ENCODE assay signal across 30 cellular contexts in genomic region chr4:182746876-182747275, GRCh38.
"Had no signal": no experiment of that assay in that cellular context is flagged by ENCODE, and none has a peak within 500 bp of the region (broad histone marks: within the 10 kb centered on the region; RNA-seq: fewer than 3 reads in every experiment).

No MANE protein-coding gene starts in this region.

- FAIRE-seq: TTC549 had no signal

- ATAC-seq: activated CD4-positive, alpha-beta T cell treated with anti-CD3 and anti-CD28 coated beads for 36 hours; activated CD4-positive, CD25-positive, alpha-beta regulatory T cell treated with anti-CD3 and anti-CD28 coated beads, Interleukin-2, amount 50 U/mL, for 24 hours; activated CD8-positive, alpha-beta memory T cell treated with anti-CD3 and anti-CD28 coated beads, Interleukin-2, amount 10 ng/mL, durations not matched to agents 7 days and 5 days; activated CD8-positive, alpha-beta T cell treated with anti-CD3 and anti-CD28 coated beads, Interleukin-2, amount 10 ng/mL, durations not matched to agents 7 days and 5 days; activated naive CD8-positive, alpha-beta T cell treated with anti-CD3 and anti-CD28 coated beads, Interleukin-2, amount 50 U/mL, for 24 hours; WTC11 had no signal

- DNase-seq: activated CD4-positive, alpha-beta memory T cell treated with anti-CD3 and anti-CD28 coated beads, Interleukin-2, amount 10 ng/mL, durations not matched to agents 7 days and 5 days; activated CD4-positive, alpha-beta T cell treated with anti-CD3 and anti-CD28 coated beads for 1 hour; activated CD4-positive, alpha-beta T cell treated with anti-CD3 and anti-CD28 coated beads for 36 hours; activated CD4-positive, alpha-beta T cell treated with anti-CD3 and anti-CD28 coated beads for 48 hours; activated CD4-positive, alpha-beta T cell treated with anti-CD3 and anti-CD28 coated beads, Interleukin-2, amount 10 ng/mL, durations not matched to agents 7 days and 5 days; activated CD4-positive, alpha-beta T cell treated with anti-CD3 and anti-CD28 coated beads, Interleukin-2, amount 50 U/mL, for 48 hours; activated CD4-positive, CD25-positive, alpha-beta regulatory T cell; activated CD8-positive, alpha-beta memory T cell treated with anti-CD3 and anti-CD28 coated beads for 24 hours; activated CD8-positive, alpha-beta memory T cell treated with anti-CD3 and anti-CD28 coated beads, Interleukin-2, amount 10 ng/mL, durations not matched to agents 7 days and 5 days; activated CD8-positive, alpha-beta memory T cell treated with anti-CD3 and anti-CD28 coated beads, Interleukin-2, amount 50 U/mL, for 48 hours; activated CD8-positive, alpha-beta T cell treated with anti-CD3 and anti-CD28 coated beads, Interleukin-2, amount 10 ng/mL, durations not matched to agents 7 days and 5 days; activated effector memory CD4-positive, alpha-beta T cell treated with Interleukin-2 at 50 U/mL for 16 hours; activated gamma-delta T cell; activated naive CD4-positive, alpha-beta T cell treated with anti-CD3 and anti-CD28 coated beads, Interleukin-2, amount 10 ng/mL, durations not matched to agents 7 days and 5 days; activated naive CD4-positive, alpha-beta T cell treated with Interleukin-2 at 50 U/mL for 16 hours; activated naive CD8-positive, alpha-beta T cell treated with anti-CD3 and anti-CD28 coated beads, Interleukin-2, amount 10 ng/mL, durations not matched to agents 7 days and 5 days; activated naive CD8-positive, alpha-beta T cell treated with anti-CD3 and anti-CD28 coated beads, Interleukin-2, amount 50 U/mL, for 24 hours; activated T-cell treated with anti-CD3 and anti-CD28 coated beads, Interleukin-2, amount 50 U/mL, for 24 hours; activated T-cell treated with anti-CD3 and anti-CD28 coated beads, Interleukin-2, amount 50 U/mL, for 48 hours; amygdala; anterior cingulate cortex; central memory CD4-positive, alpha-beta T cell; T-helper 1 cell; T-helper 2 cell; T-helper 9 cell; WERI-Rb-1 had no signal

- H3K4me3 ChIP-seq: ascending aorta had no signal

- H3K27ac ChIP-seq: ascending aorta, WERI-Rb-1 had no signal
